Comparison of ENCODE assay signal across 22 cellular contexts in genomic region chr3:177106594-177106993, GRCh38.
DNase-seq lines count a peak whose midpoint lies in the region; ATAC-seq and TF ChIP-seq lines count a peak whose summit lies in the region.
"Had no signal": no experiment of that assay in that cellular context is flagged by ENCODE, and none has a peak within 500 bp of the region (broad histone marks: within the 10 kb centered on the region; RNA-seq: fewer than 3 reads in every experiment).

No MANE protein-coding gene starts in this region.

- peaks cover 77 to 100% (median 100%) of the 10 kb centered on the region in 11 experiments for H4K20me1 ChIP-seq in BLaER1 treated with 17β-estradiol and CSF1 and Interleukin-3, amounts not matched to agents 10 nM and 100 nM

- peaks cover 0 to 17% (median 8%) of the 10 kb centered on the region in 11 experiments; a peak in 11 of 22 replicates for H3K9me3 ChIP-seq in BLaER1 treated with 17β-estradiol and CSF1 and Interleukin-3, amounts not matched to agents 10 nM and 100 nM (replicated peaks in 1 of 11)
- H3K9me3 ChIP-seq in left lung, result no peaks in the 10 kb centered on the region
- H3K9me3 ChIP-seq: ovary, testis, vagina had no signal

- peaks cover 0 to 59% (median 18%) of the 10 kb centered on the region in 11 experiments; a peak in 15 of 22 replicates for H3K36me3 ChIP-seq in BLaER1 treated with 17β-estradiol and CSF1 and Interleukin-3, amounts not matched to agents 10 nM and 100 nM
- H3K36me3 ChIP-seq in left lung, result no peaks in the 10 kb centered on the region
- H3K36me3 ChIP-seq: ovary, vagina had no signal

- TF ChIP-seq CTCF in VCaP (conservative IDR thresholded peaks at IDR 0.05) (no peak), left lung (IDR thresholded peaks at IDR 0.05) (no peak)

- no peak overlapping the region for H3K4me3 ChIP-seq in BLaER1 treated with 17β-estradiol and CSF1 and Interleukin-3, amounts not matched to agents 10 nM and 100 nM
- H3K4me3 ChIP-seq in left lung, result no peak overlapping the region
- H3K4me3 ChIP-seq: hepatocyte, ovary, testis, vagina had no signal

- DNase-seq in G401 (ENCODE audit: low spot score) (peak; percentile 65), left lung (no peak), NCI-H1436 (lab: John Stamatoyannopoulos, UW) (no peak), NCI-H2107 treated with DMSO at 0.1 percent for 48 hours (lab: John Stamatoyannopoulos, UW; ENCODE audit: unreplicated experiment) (no peak), NCI-H524 treated with DMSO at 0.1 percent for 48 hours (lab: John Stamatoyannopoulos, UW) (no peak)
- DNase-seq: activated CD4-positive, alpha-beta T cell treated with anti-CD3 and anti-CD28 coated beads for 4 hours; activated T-cell treated with anti-CD3 and anti-CD28 coated beads, Interleukin-2, amount 50 U/mL, for 72 hours; erythroblast; GOT3; KG1; naive thymus-derived CD8-positive, alpha-beta T cell; NCI-H2171; ovary; stimulated activated CD4-positive, alpha-beta T cell treated with anti-CD3 and anti-CD28 coated beads, Interleukin-4, amount 100 ng/mL, for 4 hours; stimulated activated naive CD4-positive, alpha-beta T cell; T-helper 17 cell; testis had no signal

- H3K4me2 ChIP-seq in BLaER1 treated with 17β-estradiol and CSF1 and Interleukin-3, amounts not matched to agents 10 nM and 100 nM, result peak overlapping the region in 8 of 11 experiments; percentile 0 to 44 (median 18); a peak in 11 of 22 replicates
- H3K4me2 ChIP-seq: hepatocyte had no signal

- H3K27ac ChIP-seq in BLaER1 treated with 17β-estradiol and CSF1 and Interleukin-3, amounts not matched to agents 10 nM and 100 nM, result no peak overlapping the region
- H3K27ac ChIP-seq in VCaP (peak overlapping the region; percentile 20; the same call in 1 of the 2 replicates), left lung (no peak overlapping the region)
- H3K27ac ChIP-seq: hepatocyte, ovary, testis, vagina had no signal

- intact Hi-C loops in left lung (cut with DNase I), result no loop called here

- no peaks in the 10 kb centered on the region for H3K27me3 ChIP-seq in BLaER1 treated with 17β-estradiol and CSF1 and Interleukin-3, amounts not matched to agents 10 nM and 100 nM
- H3K27me3 ChIP-seq in left lung, result no peaks in the 10 kb centered on the region
- H3K27me3 ChIP-seq: hepatocyte, ovary, testis, vagina had no signal

- peaks cover 26 to 85% (median 33%) of the 10 kb centered on the region in 10 experiments for H3K4me1 ChIP-seq in BLaER1 treated with 17β-estradiol and CSF1 and Interleukin-3, amounts not matched to agents 10 nM and 100 nM
- H3K4me1 ChIP-seq in left lung, result peaks cover 22 to 81% of the 10 kb centered on the region in 2 donors

- in situ Hi-C loops in G401 (cut with HindIII; ENCODE audit: low sequenced_read_pairs), result no loop called here

- H3K9ac ChIP-seq in BLaER1 treated with 17β-estradiol and CSF1 and Interleukin-3, amounts not matched to agents 10 nM and 100 nM, result no peak overlapping the region

- peak; percentile 6 for ATAC-seq in left lung
- ATAC-seq: activated T-cell treated with anti-CD3 and anti-CD28 coated beads, Interleukin-2, amount 50 U/mL, for 72 hours; CD8-positive, alpha-beta T cell; T-helper 17 cell had no signal
